ENCODE assay signal across 15 cellular contexts in the genomic region with DNA sequence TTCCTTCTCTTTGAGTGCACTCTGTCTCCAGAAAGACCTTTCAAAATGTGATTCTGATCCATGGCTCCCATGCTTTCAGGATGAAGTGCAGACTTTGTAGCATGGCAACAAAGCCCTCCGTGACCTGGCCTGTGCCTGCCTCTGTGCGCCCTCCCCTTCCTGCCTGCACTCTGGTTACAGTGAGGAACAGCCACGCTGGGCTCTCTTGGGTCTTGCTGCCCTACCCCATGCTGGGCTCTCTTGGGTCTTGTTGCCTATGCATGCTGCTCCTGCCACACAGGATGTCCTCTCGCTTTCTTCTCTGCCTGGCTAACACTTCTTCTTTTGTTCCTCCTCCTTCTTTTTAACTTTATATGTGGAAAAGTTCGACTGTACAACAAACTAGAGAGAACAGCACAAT. TPM values are rescaled to one million over a fixed set of nuclear protein-coding genes. Genes with fewer than 3 reads are reported as not detected.
DNase-seq lines count a peak whose midpoint lies in the region; ATAC-seq, FAIRE-seq and TF ChIP-seq lines count a peak whose summit lies in the region.
"Had no signal": no experiment of that assay in that cellular context is flagged by ENCODE, and none has a peak within 500 bp of the region (broad histone marks: within the 10 kb centered on the region; RNA-seq: fewer than 3 reads in every experiment).

No MANE protein-coding gene starts in this region.

- peak overlapping the region in 1 of 2 experiments; percentile 39 for H3K14ac ChIP-seq in mesenchymal stem cell (ENCODE audit: low read length in 2 of 2)

- WGBS in adrenal gland, 4 donors: 84 to 89% (median 87%) methylated on average over 5 of the region's 5 CpGs
- WGBS in mesenchymal stem cell: 86% methylated on average over 5 of the region's 5 CpGs
- WGBS in small intestine, 3 donors: 79 to 85% (median 79%) methylated on average over 5 of the region's 5 CpGs

- intact Hi-C loops in adrenal gland (cut with DNase I): no loop called here

- no peak overlapping the region for H3K23ac ChIP-seq in mesenchymal stem cell (ENCODE audit: low read length in 2 of 2)

- no peak for TF ChIP-seq CTCF in adrenal gland (IDR thresholded peaks at IDR 0.05)

- no peaks in the 10 kb centered on the region for H4K20me1 ChIP-seq in BLaER1

- peak overlapping the region; percentile 86 for H4K91ac ChIP-seq in mesenchymal stem cell (ENCODE audit: low read length)

- H3K9me3 ChIP-seq in BLaER1 (no peaks in the 10 kb centered on the region), adrenal gland (replicated peaks in 1 of 3) (no peaks in the 10 kb centered on the region), mesenchymal stem cell (ENCODE audit: control insufficient read depth, low read length) (no peaks in the 10 kb centered on the region), small intestine (ENCODE audit: control insufficient read depth, low read depth) (no peaks in the 10 kb centered on the region)

- peak overlapping the region; percentile 18 to 45 for H3K4ac ChIP-seq in mesenchymal stem cell (ENCODE audit: low read depth in 1 of 2, low read length in 2 of 2)

- peak overlapping the region; percentile 37 for H3K4me2 ChIP-seq in BLaER1
- no peak overlapping the region for H3K4me2 ChIP-seq in mesenchymal stem cell (ENCODE audit: low read length, poor library complexity, severe bottlenecking)

- peak overlapping the region; percentile 68 for H2BK120ac ChIP-seq in mesenchymal stem cell (ENCODE audit: low read depth, low read length)

- H2BK5ac ChIP-seq in mesenchymal stem cell (ENCODE audit: low read depth, low read length, poor library complexity, severe bottlenecking): no peak overlapping the region

- H3K18ac ChIP-seq in mesenchymal stem cell (ENCODE audit: low read depth in 1 of 2, low read length in 2 of 2): peak overlapping the region; percentile 40 to 89

- no peak for TF ChIP-seq POLR2A in adrenal gland (IDR thresholded peaks at IDR 0.05)

- no peak for DNase-seq in adrenal gland
- no peak for DNase-seq in mesenchymal stem cell
- DNase-seq in small intestine: no peak
- DNase-seq in HCEC 1CT: no peak
- DNase-seq in DMS53 (lab: John Stamatoyannopoulos, UW): no peak
- DNase-seq: activated CD4-positive, alpha-beta memory T cell treated with anti-CD3 and anti-CD28 coated beads, Interleukin-2, amount 10 ng/mL, durations not matched to agents 7 days and 5 days; amniotic stem cell; cortex of kidney; NCI-H1694; NCI-H446 treated with DMSO at 0.1 percent for 48 hours; stimulated activated CD4-positive, alpha-beta T cell treated with anti-CD3 and anti-CD28 coated beads, Interleukin-15, amount 100 ng/mL, for 24 hours; substantia nigra had no signal

- H3K79me1 ChIP-seq in mesenchymal stem cell (replicated peaks; ENCODE audit: low read length, poor library complexity, severe bottlenecking): no peaks in the 10 kb centered on the region

- H3K9ac ChIP-seq in BLaER1 (no peak overlapping the region), mesenchymal stem cell (ENCODE audit: low read length) (peak overlapping the region; percentile 80)

- peak overlapping the region; percentile 92 for H4K8ac ChIP-seq in mesenchymal stem cell (ENCODE audit: low read length)

- H2BK15ac ChIP-seq in mesenchymal stem cell (ENCODE audit: low read depth, poor library complexity, severe bottlenecking): no peak overlapping the region

- peak overlapping the region; percentile 15 to 92 for H2BK12ac ChIP-seq in mesenchymal stem cell (ENCODE audit: low read length in 2 of 2)

- H3K4me1 ChIP-seq in BLaER1: peaks cover 9% of the 10 kb centered on the region
- peaks cover 30 to 41% of the 10 kb centered on the region in 2 donors for H3K4me1 ChIP-seq in adrenal gland (replicated peaks in 1 of 2)
- H3K4me1 ChIP-seq in mesenchymal stem cell (ENCODE audit: control insufficient read depth, insufficient read depth, low read depth, low read length): peaks cover 23% of the 10 kb centered on the region
- no peaks in the 10 kb centered on the region for H3K4me1 ChIP-seq in small intestine (ENCODE audit: control insufficient read depth in 2 of 2, insufficient read depth in 1 of 2, low read depth in 1 of 2, low read length in 1 of 2)

- no peak overlapping the region for H2AK5ac ChIP-seq in mesenchymal stem cell (ENCODE audit: low read length, severe bottlenecking)

- H3K27me3 ChIP-seq in BLaER1 (no peaks in the 10 kb centered on the region), adrenal gland (no peaks in the 10 kb centered on the region), mesenchymal stem cell (ENCODE audit: control insufficient read depth in 1 of 2, insufficient read depth in 1 of 2, low read length in 2 of 2) (no peaks in the 10 kb centered on the region), small intestine (ENCODE audit: control insufficient read depth in 2 of 2, insufficient read depth in 2 of 2, low read length in 2 of 2) (no peaks in the 10 kb centered on the region)

- H3K36me3 ChIP-seq in BLaER1: no peaks in the 10 kb centered on the region
- H3K36me3 ChIP-seq in adrenal gland (replicated peaks in 1 of 2): no peaks in the 10 kb centered on the region
- peaks cover 0 to 3% of the 10 kb centered on the region in 2 experiments for H3K36me3 ChIP-seq in mesenchymal stem cell (ENCODE audit: control insufficient read depth in 1 of 2, insufficient read depth in 2 of 2, low read depth in 1 of 2, low read length in 2 of 2)
- H3K36me3 ChIP-seq in small intestine (ENCODE audit: control insufficient read depth in 2 of 2, insufficient read depth in 2 of 2, low read length in 2 of 2): no peaks in the 10 kb centered on the region

- H3K4me3 ChIP-seq in BLaER1 (no peak overlapping the region), adrenal gland (no peak overlapping the region), mesenchymal stem cell (ENCODE audit: insufficient read depth in 1 of 2, low read depth in 1 of 2, low read length in 2 of 2) (no peak overlapping the region), small intestine (ENCODE audit: low read depth in 1 of 2, low read length in 2 of 2) (no peak overlapping the region)

- FAIRE-seq in small intestine (lab: Jason Lieb, UNC): no peak

- H3K27ac ChIP-seq in BLaER1 (no peak overlapping the region), adrenal gland (peak overlapping the region in 4 of 5 donors; percentile 38 to 86 (median 62)), mesenchymal stem cell (ENCODE audit: low read length, poor library complexity, severe bottlenecking) (no peak overlapping the region), small intestine (ENCODE audit: low read depth in 1 of 2, low read length in 1 of 2) (peak overlapping the region; percentile 9 to 75)

- ATAC-seq in GM19395 (IDR thresholded peaks at IDR 0.05; ENCODE audit: unreplicated experiment) (no peak), GM19467 (IDR thresholded peaks at IDR 0.05; ENCODE audit: unreplicated experiment) (no peak)

- H2AFZ ChIP-seq in mesenchymal stem cell (ENCODE audit: low read depth, low read length): peak overlapping the region; percentile 40

RNA-seq across cellular contexts. Expression of a gene that starts 28.0 kb away (rescaled TPM):
- 100 to 1,000 TPM in 2 of 8 donors, 10 to 100 TPM in 5, 1 to 10 TPM in 1; 7.4 to 171 (median 76.1) TPM for total RNA-seq in adrenal gland
- polyA plus RNA-seq in adrenal gland (100 to 1,000 TPM in 2 of 3 donors, 10 to 100 TPM in 1; 26.9 to 131 (median 108) TPM), small intestine (10 to 100 TPM in 1 of 3 donors, 1 to 10 TPM in 2; 1.1 to 39.6 (median 6.2) TPM)
- polyA plus RNA-seq in mesenchymal stem cell (2013, experiment 1 of 2): 10.1 TPM
- polyA plus RNA-seq in mesenchymal stem cell (2013, experiment 2 of 2): 9.6 TPM
- total RNA-seq: activated CD4-positive, alpha-beta memory T cell treated with anti-CD3 and anti-CD28 coated beads, Interleukin-2, amount 10 ng/mL, durations not matched to agents 7 days and 5 days had no signal

RNA-seq across cellular contexts. Expression of a gene that starts 29.6 kb away (rescaled TPM):
- total RNA-seq in adrenal gland: 100 to 1,000 TPM in 4 of 8 donors, 10 to 100 TPM in 4; 39.0 to 221 (median 99.1) TPM
- polyA plus RNA-seq in adrenal gland (10 to 100 TPM; 49.7 to 62.8 (median 51.0) TPM), small intestine (1 to 10 TPM in 2 of 3 donors, under 1 TPM in 1; 0.45 to 7.9 (median 5.4) TPM)
- 32.9 TPM for polyA plus RNA-seq in mesenchymal stem cell (2013, experiment 1 of 2)
- 33.3 TPM for polyA plus RNA-seq in mesenchymal stem cell (2013, experiment 2 of 2)

RNA-seq across cellular contexts. Expression of a gene that starts 37.0 kb away (rescaled TPM):
- 100 to 1,000 TPM in 1 of 8 donors, 10 to 100 TPM in 7; 26.3 to 178 (median 47.6) TPM for total RNA-seq in adrenal gland
- polyA plus RNA-seq in adrenal gland (100 to 1,000 TPM in 1 of 3 donors, 10 to 100 TPM in 2; 28.0 to 172 (median 42.7) TPM), small intestine (10 to 100 TPM; 44.3 to 58.3 (median 46.7) TPM)
- polyA plus RNA-seq in mesenchymal stem cell (2013, experiment 1 of 2): 63.8 TPM
- 69.6 TPM for polyA plus RNA-seq in mesenchymal stem cell (2013, experiment 2 of 2)

Comparison
In these comparisons a context has a peak if more than half of its experiments do, and no peak if none do; other contexts are left out.
1. H3K27ac ChIP-seq: peak in adrenal gland (4 of 5) and small intestine (2 of 2); none in BLaER1 (single experiment) and mesenchymal stem cell (single experiment).
2. RNA of a gene that starts 29.6 kb away (polyA plus RNA-seq): 49.7 to 62.8 TPM in adrenal gland; 0.45 to 7.9 TPM in small intestine; every median in the first group is over 4 times any median in the second.